In genomic region chr2:88016086-88016947, GRCh38 we compare ENCODE assay signal across 8 cellular contexts. TPM values are rescaled to one million over a fixed set of nuclear protein-coding genes. Genes with fewer than 3 reads are reported as not detected.
DNase-seq lines count a peak whose midpoint lies in the region; ATAC-seq and TF ChIP-seq lines count a peak whose summit lies in the region.

RNU2-63P (minus strand) TSS chr2:88016547.

- no peaks in the 10 kb centered on the region for H3K27me3 ChIP-seq in effector memory CD4-positive, alpha-beta T cell (replicated peaks; ENCODE audit: control insufficient read depth, insufficient read depth, low read length, poor library complexity, severe bottlenecking)

- POLR2A ChIA-PET in activated CD8-positive, alpha-beta T cell treated with anti-CD3 and anti-CD28 coated beads for 36 hours (lab: Charles Lee) = interaction anchor here (0.7 to 2.8 kb wide), 23 partner anchors 8 to 199 kb away, joined by 3 to 21 read pairs (median 5); no protein-coding TSS in a partner anchor

- peak; percentile 39 for DNase-seq in AG09309 (ENCODE audit: low read depth)
- DNase-seq in NCI-H526 treated with DMSO at 0.1 percent for 48 hours (lab: John Stamatoyannopoulos, UW) = peak; percentile 98
- DNase-seq in activated CD8-positive, alpha-beta T cell treated with anti-CD3 and anti-CD28 coated beads for 36 hours = peak; percentile 81
- DNase-seq in effector memory CD4-positive, alpha-beta T cell = peak; percentile 46 to 70 (median 58)
- DNase-seq in medulla oblongata (ENCODE audit: extremely low spot score) = peak; percentile 85
- peak; percentile 56 to 72 (median 58) for DNase-seq in stimulated activated CD4-positive, alpha-beta T cell treated with anti-CD3 and anti-CD28 coated beads, TNF-alpha, amount 100 ng/mL, for 48 hours (ENCODE audit: low read depth in 3 of 3)

- peak within 1 kb of the TSS; percentile 43 for H3K4me3 ChIP-seq in AG09309 (ENCODE audit: control insufficient read depth, low read depth, low read length)
- peak within 1 kb of the TSS; percentile 81 for H3K4me3 ChIP-seq in effector memory CD4-positive, alpha-beta T cell (ENCODE audit: insufficient read depth, low read depth, low read length, poor library complexity, severe bottlenecking)

- no peaks in the 10 kb centered on the region for H3K9me3 ChIP-seq in effector memory CD4-positive, alpha-beta T cell (ENCODE audit: control insufficient read depth, low read length)

- H3K27me3 Mint-ChIP-seq in activated CD8-positive, alpha-beta T cell treated with anti-CD3 and anti-CD28 coated beads for 36 hours = peaks cover 2% of the 10 kb centered on the region

- peak within 1 kb of the TSS; percentile 84 for H3K27ac ChIP-seq in effector memory CD4-positive, alpha-beta T cell (ENCODE audit: insufficient read depth, low read length, poor library complexity, severe bottlenecking)

- no peak for TF ChIP-seq CTCF in AG09309 (IDR thresholded peaks at IDR 0.05; ENCODE audit: control insufficient read depth, insufficient read depth, low read depth, low read length, missing control alignments)
- no peak for TF ChIP-seq CTCF in activated CD8-positive, alpha-beta T cell treated with anti-CD3 and anti-CD28 coated beads for 36 hours (IDR thresholded peaks at IDR 0.05)

- peaks cover 16% of the 10 kb centered on the region for H3K4me1 Mint-ChIP-seq in activated CD8-positive, alpha-beta T cell treated with anti-CD3 and anti-CD28 coated beads for 36 hours (ENCODE audit: low read depth)

- H3K27ac Mint-ChIP-seq in activated CD8-positive, alpha-beta T cell treated with anti-CD3 and anti-CD28 coated beads for 36 hours = peak within 1 kb of the TSS; percentile 100

- CTCF ChIA-PET in activated CD8-positive, alpha-beta T cell treated with anti-CD3 and anti-CD28 coated beads for 36 hours (lab: Charles Lee) = interaction anchor here (1.1 to 1.9 kb wide), 3 partner anchors 14 to 44 kb away, joined by 5 to 7 read pairs (median 6); no protein-coding TSS in a partner anchor

- ATAC-seq in GM19035 (IDR thresholded peaks at IDR 0.05; ENCODE audit: unreplicated experiment) = peak; percentile 82
- peak; percentile 89 for ATAC-seq in HG03378 (IDR thresholded peaks at IDR 0.05; ENCODE audit: unreplicated experiment)
- ATAC-seq in activated CD8-positive, alpha-beta T cell treated with anti-CD3 and anti-CD28 coated beads for 36 hours = peak; percentile 89

- no peaks in the 10 kb centered on the region for H3K36me3 ChIP-seq in effector memory CD4-positive, alpha-beta T cell (ENCODE audit: control insufficient read depth, insufficient read depth, low read length)

- H3K4me3 Mint-ChIP-seq in activated CD8-positive, alpha-beta T cell treated with anti-CD3 and anti-CD28 coated beads for 36 hours = peak within 1 kb of the TSS; percentile 98

- H3K4me1 ChIP-seq in effector memory CD4-positive, alpha-beta T cell (ENCODE audit: control insufficient read depth, insufficient read depth, low read length, poor library complexity, severe bottlenecking) = peaks cover 4% of the 10 kb centered on the region

- intact Hi-C loops in activated CD8-positive, alpha-beta T cell treated with anti-CD3 and anti-CD28 coated beads for 36 hours (cut with micrococcal nuclease) = loop anchor here (5.0 kb wide), 1 partner anchor 41 kb away; the partner anchor contains the start of gene KRCC1

- H3K36me3 Mint-ChIP-seq in activated CD8-positive, alpha-beta T cell treated with anti-CD3 and anti-CD28 coated beads for 36 hours (ENCODE audit: low read depth) = no peaks in the 10 kb centered on the region

- H3K9me3 Mint-ChIP-seq in activated CD8-positive, alpha-beta T cell treated with anti-CD3 and anti-CD28 coated beads for 36 hours = peaks cover 2% of the 10 kb centered on the region

RNA-seq across cellular contexts. Expression of gene RNU2-63P, which starts in this region (rescaled TPM):
- 1 to 10 TPM; 6.0 to 7.6 TPM for total RNA-seq in activated CD8-positive, alpha-beta T cell treated with anti-CD3 and anti-CD28 coated beads for 36 hours

Comparison
In these comparisons a context has a peak if more than half of its experiments do, and no peak if none do; other contexts are left out.
1. Peak in every context shown above with its lines: DNase-seq, ATAC-seq, H3K4me3 ChIP-seq and H3K27ac ChIP-seq.
2. DNase-seq: peak in every context shown above with its lines; median percentile 98 in NCI-H526 treated with DMSO at 0.1 percent for 48 hours; 85 in medulla oblongata; 81 in activated CD8-positive, alpha-beta T cell treated with anti-CD3 and anti-CD28 coated beads for 36 hours; 58 in effector memory CD4-positive, alpha-beta T cell; 58 in stimulated activated CD4-positive, alpha-beta T cell treated with anti-CD3 and anti-CD28 coated beads, TNF-alpha, amount 100 ng/mL, for 48 hours; 39 in AG09309.